In genomic region chr10:74585231-74586087, GRCh38 we compare ENCODE assay signal across 8 cellular contexts.
DNase-seq lines count a peak whose midpoint lies in the region; ATAC-seq, FAIRE-seq and TF ChIP-seq lines count a peak whose summit lies in the region.

No MANE protein-coding gene starts in this region.

- FAIRE-seq in urothelium cell line (lab: Jason Lieb, UNC), result no peak

- H3K4me3 ChIP-seq in right atrium auricular region, result peak overlapping the region in 1 of 2 donors; percentile 23

- peaks cover 16% of the 10 kb centered on the region for H3K9me3 Mint-ChIP-seq in activated T-helper 1 cell treated with anti-CD3 and anti-CD28 coated beads, Interleukin-12 subunit alpha, Interleukin-12 subunit beta, Interleukin-2, Interleukin-4 antibody, amounts not matched to agents 30 ng/mL and 10 ng/mL and 1 ng/mL, durations not matched to agents 14 hours and 24 hours and 36 hours

- no peaks in the 10 kb centered on the region for H3K36me3 ChIP-seq in right atrium auricular region

- no peak for TF ChIP-seq POLR2A in erythroblast (IDR thresholded peaks at IDR 0.05; ENCODE audit: low read length)

- DNase-seq in NCI-H2107 treated with DMSO at 0.1 percent for 48 hours (lab: John Stamatoyannopoulos, UW; ENCODE audit: unreplicated experiment) (peak; percentile 80), right atrium auricular region (ENCODE audit: low spot score) (no peak), erythroblast (lab: John Stamatoyannopoulos, UW) (no peak), urothelium cell line (ENCODE audit: low spot score) (no peak)
- peak; percentile 48 for DNase-seq in activated T-helper 1 cell treated with anti-CD3 and anti-CD28 coated beads, Interleukin-12 subunit alpha, Interleukin-12 subunit beta, Interleukin-2, Interleukin-4 antibody, amounts not matched to agents 30 ng/mL and 10 ng/mL and 1 ng/mL, durations not matched to agents 14 hours and 24 hours and 36 hours (ENCODE audit: low spot score)
- DNase-seq in stimulated activated CD4-positive, alpha-beta T cell treated with anti-CD3 and anti-CD28 coated beads, Interleukin-15, amount 100 ng/mL, for 24 hours, result peak; percentile 65

- ATAC-seq in GM18517 (IDR thresholded peaks at IDR 0.05; ENCODE audit: unreplicated experiment), result peak; percentile 75
- ATAC-seq in HG02763 (IDR thresholded peaks at IDR 0.05; ENCODE audit: unreplicated experiment), result peak; percentile 69

- TF ChIP-seq CTCF in right atrium auricular region (IDR thresholded peaks at IDR 0.05), result no peak

- intact Hi-C loops in activated T-helper 1 cell treated with anti-CD3 and anti-CD28 coated beads, Interleukin-12 subunit alpha, Interleukin-12 subunit beta, Interleukin-2, Interleukin-4 antibody, amounts not matched to agents 30 ng/mL and 10 ng/mL and 1 ng/mL, durations not matched to agents 14 hours and 24 hours and 36 hours (cut with micrococcal nuclease), result loop anchor here (1.0 to 5.0 kb wide), 15 partner anchors 8 to 813 kb away; partner anchors contain the start of genes KAT6B and SAMD8

- no peaks in the 10 kb centered on the region for H3K27me3 ChIP-seq in right atrium auricular region

- H3K4me3 Mint-ChIP-seq in activated T-helper 1 cell treated with anti-CD3 and anti-CD28 coated beads, Interleukin-12 subunit alpha, Interleukin-12 subunit beta, Interleukin-2, Interleukin-4 antibody, amounts not matched to agents 30 ng/mL and 10 ng/mL and 1 ng/mL, durations not matched to agents 14 hours and 24 hours and 36 hours, result peak overlapping the region; percentile 82

- H3K4me1 Mint-ChIP-seq in activated T-helper 1 cell treated with anti-CD3 and anti-CD28 coated beads, Interleukin-12 subunit alpha, Interleukin-12 subunit beta, Interleukin-2, Interleukin-4 antibody, amounts not matched to agents 30 ng/mL and 10 ng/mL and 1 ng/mL, durations not matched to agents 14 hours and 24 hours and 36 hours (ENCODE audit: low read depth), result peaks cover 72% of the 10 kb centered on the region

- peaks cover 23% of the 10 kb centered on the region for H3K36me3 Mint-ChIP-seq in activated T-helper 1 cell treated with anti-CD3 and anti-CD28 coated beads, Interleukin-12 subunit alpha, Interleukin-12 subunit beta, Interleukin-2, Interleukin-4 antibody, amounts not matched to agents 30 ng/mL and 10 ng/mL and 1 ng/mL, durations not matched to agents 14 hours and 24 hours and 36 hours (ENCODE audit: low read depth)

- peak overlapping the region; percentile 98 for H3K27ac Mint-ChIP-seq in activated T-helper 1 cell treated with anti-CD3 and anti-CD28 coated beads, Interleukin-12 subunit alpha, Interleukin-12 subunit beta, Interleukin-2, Interleukin-4 antibody, amounts not matched to agents 30 ng/mL and 10 ng/mL and 1 ng/mL, durations not matched to agents 14 hours and 24 hours and 36 hours

- H3K27me3 Mint-ChIP-seq in activated T-helper 1 cell treated with anti-CD3 and anti-CD28 coated beads, Interleukin-12 subunit alpha, Interleukin-12 subunit beta, Interleukin-2, Interleukin-4 antibody, amounts not matched to agents 30 ng/mL and 10 ng/mL and 1 ng/mL, durations not matched to agents 14 hours and 24 hours and 36 hours (ENCODE audit: insufficient read depth), result no peaks in the 10 kb centered on the region

- peaks cover 0 to 3% of the 10 kb centered on the region in 2 donors for H3K9me3 ChIP-seq in right atrium auricular region

- peaks cover 0 to 53% of the 10 kb centered on the region in 2 donors for H3K4me1 ChIP-seq in right atrium auricular region

- peak overlapping the region; percentile 54 to 71 for H3K27ac ChIP-seq in right atrium auricular region

Comparison
In these comparisons a context has a peak if more than half of its experiments do, and no peak if none do; other contexts are left out.
1. DNase-seq: peak in NCI-H2107 treated with DMSO at 0.1 percent for 48 hours (single experiment), activated T-helper 1 cell treated with anti-CD3 and anti-CD28 coated beads, Interleukin-12 subunit alpha, Interleukin-12 subunit beta, Interleukin-2, Interleukin-4 antibody, amounts not matched to agents 30 ng/mL and 10 ng/mL and 1 ng/mL, durations not matched to agents 14 hours and 24 hours and 36 hours (single experiment) and stimulated activated CD4-positive, alpha-beta T cell treated with anti-CD3 and anti-CD28 coated beads, Interleukin-15, amount 100 ng/mL, for 24 hours (single experiment); none in right atrium auricular region (single experiment), erythroblast (0 of 2) and urothelium cell line (single experiment).